ENCODE assay signal across 1 cellular context in genomic region chr1:27830621-27831424, GRCh38.
TF ChIP-seq lines count a peak whose summit lies in the region.

PPP1R8 (plus strand) TSS chr1:27830782; CDS start chr1:27830836, 54 bp downstream.

TF ChIP-seq in HepG2, 621 proteins besides CTCF, POLR2A, EP300 and RAD21 (continued from another document and continues in another):
- TF ChIP-seq EED (CRISPR knock-in tag; IDR thresholded peaks at IDR 0.05) (no peak), NFAT5 (CRISPR knock-in tag; IDR thresholded peaks at IDR 0.05) (no peak), NR2F1 (CRISPR knock-in tag; IDR thresholded peaks at IDR 0.05) (0 out of 4 replicates have a peak, but pooled peaks of 1 of the 2 experiments have one; percentile 31), GTF3A (CRISPR knock-in tag; conservative IDR thresholded peaks at IDR 0.05) (no peak), KDM5A (IDR thresholded peaks at IDR 0.05; ENCODE audit: borderline replicate concordance, low read length) (peak; percentile 82), SALL1 (CRISPR knock-in tag; IDR thresholded peaks at IDR 0.05) (peak; percentile 71), SOX5 (CRISPR knock-in tag; IDR thresholded peaks at IDR 0.05; ENCODE audit: borderline replicate concordance) (peak; percentile 58; the same call in 1 of the 2 replicates), ZKSCAN5 (CRISPR knock-in tag; IDR thresholded peaks at IDR 0.05) (no peak), MBD4 (IDR thresholded peaks at IDR 0.05; ENCODE audit: borderline replicate concordance, low read length) (no peak), AGO2 (optimal IDR thresholded peaks at IDR 0.05; ENCODE audit: low read depth, low read length) (peak; percentile 78), ATF7 (IDR thresholded peaks at IDR 0.05) (no peak), ATF7 (CRISPR knock-in tag; IDR thresholded peaks at IDR 0.05) (no peak), ZNF709 (CRISPR knock-in tag; IDR thresholded peaks at IDR 0.05) (no peak), PTBP1 (IDR thresholded peaks at IDR 0.05; ENCODE audit: low read depth, low read length, poor library complexity, severe bottlenecking) (peak; percentile 87), XRCC5 (optimal IDR thresholded peaks at IDR 0.05; ENCODE audit: low read length) (peak; percentile 14), CSRNP2 (CRISPR knock-in tag; conservative IDR thresholded peaks at IDR 0.05; ENCODE audit: low read depth) (no peak), SSRP1 (CRISPR knock-in tag; IDR thresholded peaks at IDR 0.05) (no peak), NFYC (CRISPR knock-in tag; IDR thresholded peaks at IDR 0.05) (peak; percentile 50), SP2 (CRISPR knock-in tag; IDR thresholded peaks at IDR 0.05) (no peak), U2AF2 (IDR thresholded peaks at IDR 0.05; ENCODE audit: low read depth, low read length) (no peak), ZNF614 (CRISPR knock-in tag; IDR thresholded peaks at IDR 0.05; ENCODE audit: borderline replicate concordance) (peak; percentile 76; the same call in 1 of the 2 replicates), NFRKB (IDR thresholded peaks at IDR 0.05) (peak; percentile 50; the same call in 1 of the 2 replicates), ZNF616 (CRISPR knock-in tag; IDR thresholded peaks at IDR 0.05; ENCODE audit: low read depth) (no peak), ZNF232 (CRISPR knock-in tag; IDR thresholded peaks at IDR 0.05; ENCODE audit: borderline replicate concordance) (no peak; the same call in 1 of the 2 replicates), ZMYM3 (CRISPR knock-in tag; IDR thresholded peaks at IDR 0.05) (no peak; the same call in 1 of the 2 replicates), ERF (CRISPR knock-in tag; IDR thresholded peaks at IDR 0.05) (peak; percentile 90), ZNF704 (CRISPR knock-in tag; IDR thresholded peaks at IDR 0.05; ENCODE audit: borderline replicate concordance) (no peak; the same call in 1 of the 2 replicates), KLF6 (CRISPR knock-in tag; IDR thresholded peaks at IDR 0.05) (peak; percentile 85; the same call in 1 of the 2 replicates), ZBTB3 (CRISPR knock-in tag; IDR thresholded peaks at IDR 0.05; ENCODE audit: borderline replicate concordance, low read depth) (no peak), ZBTB20 (CRISPR knock-in tag; IDR thresholded peaks at IDR 0.05; ENCODE audit: borderline replicate concordance, low read depth) (no peak), SMC3 (IDR thresholded peaks at IDR 0.05; ENCODE audit: low read length) (no peak), ZNF432 (CRISPR knock-in tag; IDR thresholded peaks at IDR 0.05; ENCODE audit: borderline replicate concordance) (no peak), ATF5 (CRISPR knock-in tag; IDR thresholded peaks at IDR 0.05; ENCODE audit: low read depth) (no peak), ZNF333 (CRISPR knock-in tag; IDR thresholded peaks at IDR 0.05; ENCODE audit: borderline replicate concordance) (no peak), ZNF264 (CRISPR knock-in tag; IDR thresholded peaks at IDR 0.05) (no peak), THAP9 (CRISPR knock-in tag; IDR thresholded peaks at IDR 0.05; ENCODE audit: borderline replicate concordance) (peak; percentile 96), DNMT1 (CRISPR knock-in tag; IDR thresholded peaks at IDR 0.05) (0 out of 2 replicates have a peak, but pooled peaks have one; percentile 26), NFE2L1 (CRISPR knock-in tag; IDR thresholded peaks at IDR 0.05; ENCODE audit: borderline replicate concordance) (no peak), ZNF510 (CRISPR knock-in tag; IDR thresholded peaks at IDR 0.05; ENCODE audit: low read depth) (0 out of 2 replicates have a peak, but pooled peaks have one; percentile 63), ZBTB1 (CRISPR knock-in tag; IDR thresholded peaks at IDR 0.05; ENCODE audit: borderline replicate concordance) (no peak), DNMT3B (CRISPR knock-in tag; conservative IDR thresholded peaks at IDR 0.05) (peak; percentile 77; the same call in 1 of the 2 replicates)
- TF ChIP-seq, protein P1, sequence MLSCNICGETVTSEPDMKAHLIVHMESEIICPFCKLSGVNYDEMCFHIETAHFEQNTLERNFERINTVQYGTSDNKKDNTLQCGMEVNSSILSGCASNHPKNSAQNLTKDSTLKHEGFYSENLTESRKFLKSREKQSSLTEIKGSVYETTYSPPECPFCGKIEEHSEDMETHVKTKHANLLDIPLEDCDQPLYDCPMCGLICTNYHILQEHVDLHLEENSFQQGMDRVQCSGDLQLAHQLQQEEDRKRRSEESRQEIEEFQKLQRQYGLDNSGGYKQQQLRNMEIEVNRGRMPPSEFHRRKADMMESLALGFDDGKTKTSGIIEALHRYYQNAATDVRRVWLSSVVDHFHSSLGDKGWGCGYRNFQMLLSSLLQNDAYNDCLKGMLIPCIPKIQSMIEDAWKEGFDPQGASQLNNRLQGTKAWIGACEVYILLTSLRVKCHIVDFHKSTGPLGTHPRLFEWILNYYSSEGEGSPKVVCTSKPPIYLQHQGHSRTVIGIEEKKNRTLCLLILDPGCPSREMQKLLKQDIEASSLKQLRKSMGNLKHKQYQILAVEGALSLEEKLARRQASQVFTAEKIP (CRISPR knock-in tag; IDR thresholded peaks at IDR 0.05; ENCODE audit: borderline replicate concordance): no peak
- TF ChIP-seq, protein P2, sequence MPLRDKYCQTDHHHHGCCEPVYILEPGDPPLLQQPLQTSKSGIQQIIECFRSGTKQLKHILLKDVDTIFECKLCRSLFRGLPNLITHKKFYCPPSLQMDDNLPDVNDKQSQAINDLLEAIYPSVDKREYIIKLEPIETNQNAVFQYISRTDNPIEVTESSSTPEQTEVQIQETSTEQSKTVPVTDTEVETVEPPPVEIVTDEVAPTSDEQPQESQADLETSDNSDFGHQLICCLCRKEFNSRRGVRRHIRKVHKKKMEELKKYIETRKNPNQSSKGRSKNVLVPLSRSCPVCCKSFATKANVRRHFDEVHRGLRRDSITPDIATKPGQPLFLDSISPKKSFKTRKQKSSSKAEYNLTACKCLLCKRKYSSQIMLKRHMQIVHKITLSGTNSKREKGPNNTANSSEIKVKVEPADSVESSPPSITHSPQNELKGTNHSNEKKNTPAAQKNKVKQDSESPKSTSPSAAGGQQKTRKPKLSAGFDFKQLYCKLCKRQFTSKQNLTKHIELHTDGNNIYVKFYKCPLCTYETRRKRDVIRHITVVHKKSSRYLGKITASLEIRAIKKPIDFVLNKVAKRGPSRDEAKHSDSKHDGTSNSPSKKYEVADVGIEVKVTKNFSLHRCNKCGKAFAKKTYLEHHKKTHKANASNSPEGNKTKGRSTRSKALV (CRISPR knock-in tag; IDR thresholded peaks at IDR 0.05): no peak
- TF ChIP-seq, protein P3, sequence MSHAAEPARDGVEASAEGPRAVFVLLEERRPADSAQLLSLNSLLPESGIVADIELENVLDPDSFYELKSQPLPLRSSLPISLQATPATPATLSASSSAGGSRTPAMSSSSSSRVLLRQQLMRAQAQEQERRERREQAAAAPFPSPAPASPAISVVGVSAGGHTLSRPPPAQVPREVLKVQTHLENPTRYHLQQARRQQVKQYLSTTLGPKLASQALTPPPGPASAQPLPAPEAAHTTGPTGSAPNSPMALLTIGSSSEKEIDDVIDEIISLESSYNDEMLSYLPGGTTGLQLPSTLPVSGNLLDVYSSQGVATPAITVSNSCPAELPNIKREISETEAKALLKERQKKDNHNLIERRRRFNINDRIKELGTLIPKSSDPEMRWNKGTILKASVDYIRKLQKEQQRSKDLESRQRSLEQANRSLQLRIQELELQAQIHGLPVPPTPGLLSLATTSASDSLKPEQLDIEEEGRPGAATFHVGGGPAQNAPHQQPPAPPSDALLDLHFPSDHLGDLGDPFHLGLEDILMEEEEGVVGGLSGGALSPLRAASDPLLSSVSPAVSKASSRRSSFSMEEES (CRISPR knock-in tag; IDR thresholded peaks at IDR 0.05): 0 out of 2 replicates have a peak, but pooled peaks have one; percentile 38
- TF ChIP-seq, protein P4, sequence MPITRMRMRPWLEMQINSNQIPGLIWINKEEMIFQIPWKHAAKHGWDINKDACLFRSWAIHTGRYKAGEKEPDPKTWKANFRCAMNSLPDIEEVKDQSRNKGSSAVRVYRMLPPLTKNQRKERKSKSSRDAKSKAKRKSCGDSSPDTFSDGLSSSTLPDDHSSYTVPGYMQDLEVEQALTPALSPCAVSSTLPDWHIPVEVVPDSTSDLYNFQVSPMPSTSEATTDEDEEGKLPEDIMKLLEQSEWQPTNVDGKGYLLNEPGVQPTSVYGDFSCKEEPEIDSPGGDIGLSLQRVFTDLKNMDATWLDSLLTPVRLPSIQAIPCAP (CRISPR knock-in tag; IDR thresholded peaks at IDR 0.05; ENCODE audit: low read depth): no peak
- TF ChIP-seq, protein P5, sequence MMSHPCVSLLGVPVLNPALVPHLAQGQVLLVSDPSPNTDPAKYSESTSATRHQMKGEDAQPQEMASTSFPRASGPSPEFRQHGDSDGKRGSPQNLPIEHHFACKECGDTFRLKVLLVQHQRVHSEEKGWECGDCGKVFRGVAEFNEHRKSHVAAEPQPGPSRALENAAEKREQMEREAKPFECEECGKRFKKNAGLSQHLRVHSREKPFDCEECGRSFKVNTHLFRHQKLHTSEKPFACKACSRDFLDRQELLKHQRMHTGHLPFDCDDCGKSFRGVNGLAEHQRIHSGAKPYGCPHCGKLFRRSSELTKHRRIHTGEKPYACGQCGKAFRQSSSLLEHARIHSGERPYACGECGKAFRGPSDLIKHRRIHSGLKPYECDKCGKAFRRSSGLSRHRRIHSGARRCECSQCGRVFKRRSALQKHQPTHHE (CRISPR knock-in tag; IDR thresholded peaks at IDR 0.05; ENCODE audit: borderline replicate concordance): peak; percentile 42; the same call in 1 of the 2 replicates
